Comparison of ENCODE assay signal across 1 cellular context in the genomic region with DNA sequence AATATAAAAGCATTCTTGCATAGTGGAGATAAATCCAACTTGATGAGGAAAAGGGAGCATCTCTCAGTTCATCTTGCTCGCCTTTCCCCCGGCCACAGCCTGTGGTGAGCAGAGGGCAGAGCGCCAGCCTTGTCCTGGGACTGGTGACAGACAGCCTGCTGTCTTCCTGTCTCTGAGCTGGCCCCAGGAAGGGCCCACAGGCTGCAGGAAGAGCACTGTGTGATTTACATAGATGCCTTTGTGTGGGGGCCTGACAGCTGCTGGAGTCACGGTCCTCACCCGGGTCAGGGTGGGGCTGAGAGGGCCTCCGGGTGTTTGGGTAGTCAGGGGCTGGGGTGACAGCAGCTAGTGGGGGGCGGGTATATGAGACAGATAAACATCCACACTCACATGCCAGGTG.
TF ChIP-seq lines count a peak whose summit lies in the region.

No MANE protein-coding gene starts in this region.

TF ChIP-seq in HepG2, 621 proteins besides CTCF, POLR2A, EP300 and RAD21 (continues in another document):
- TF ChIP-seq, protein P1, sequence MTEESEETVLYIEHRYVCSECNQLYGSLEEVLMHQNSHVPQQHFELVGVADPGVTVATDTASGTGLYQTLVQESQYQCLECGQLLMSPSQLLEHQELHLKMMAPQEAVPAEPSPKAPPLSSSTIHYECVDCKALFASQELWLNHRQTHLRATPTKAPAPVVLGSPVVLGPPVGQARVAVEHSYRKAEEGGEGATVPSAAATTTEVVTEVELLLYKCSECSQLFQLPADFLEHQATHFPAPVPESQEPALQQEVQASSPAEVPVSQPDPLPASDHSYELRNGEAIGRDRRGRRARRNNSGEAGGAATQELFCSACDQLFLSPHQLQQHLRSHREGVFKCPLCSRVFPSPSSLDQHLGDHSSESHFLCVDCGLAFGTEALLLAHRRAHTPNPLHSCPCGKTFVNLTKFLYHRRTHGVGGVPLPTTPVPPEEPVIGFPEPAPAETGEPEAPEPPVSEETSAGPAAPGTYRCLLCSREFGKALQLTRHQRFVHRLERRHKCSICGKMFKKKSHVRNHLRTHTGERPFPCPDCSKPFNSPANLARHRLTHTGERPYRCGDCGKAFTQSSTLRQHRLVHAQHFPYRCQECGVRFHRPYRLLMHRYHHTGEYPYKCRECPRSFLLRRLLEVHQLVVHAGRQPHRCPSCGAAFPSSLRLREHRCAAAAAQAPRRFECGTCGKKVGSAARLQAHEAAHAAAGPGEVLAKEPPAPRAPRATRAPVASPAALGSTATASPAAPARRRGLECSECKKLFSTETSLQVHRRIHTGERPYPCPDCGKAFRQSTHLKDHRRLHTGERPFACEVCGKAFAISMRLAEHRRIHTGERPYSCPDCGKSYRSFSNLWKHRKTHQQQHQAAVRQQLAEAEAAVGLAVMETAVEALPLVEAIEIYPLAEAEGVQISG (CRISPR knock-in tag; IDR thresholded peaks at IDR 0.05) = no peak
- TF ChIP-seq ZBTB1 (CRISPR knock-in tag; IDR thresholded peaks at IDR 0.05; ENCODE audit: borderline replicate concordance) (no peak), ZBTB33 (CRISPR knock-in tag; IDR thresholded peaks at IDR 0.05) (no peak), ERF (CRISPR knock-in tag; IDR thresholded peaks at IDR 0.05) (no peak), KLF16 (CRISPR knock-in tag; IDR thresholded peaks at IDR 0.05) (no peak), ZNF17 (CRISPR knock-in tag; IDR thresholded peaks at IDR 0.05) (no peak), ZNF317 (CRISPR knock-in tag; IDR thresholded peaks at IDR 0.05) (no peak), HMGXB4 (CRISPR knock-in tag; IDR thresholded peaks at IDR 0.05; ENCODE audit: borderline replicate concordance in 1 of 2, low read depth in 1 of 2) (peak in 1 of 2 experiments; percentile 25; a peak in 1 of 4 replicates), ZNF556 (CRISPR knock-in tag; IDR thresholded peaks at IDR 0.05; ENCODE audit: borderline replicate concordance) (0 out of 2 replicates have a peak, but pooled peaks have one; percentile 28), NR2C2 (CRISPR knock-in tag; IDR thresholded peaks at IDR 0.05; ENCODE audit: borderline replicate concordance) (no peak), MXD4 (CRISPR knock-in tag; IDR thresholded peaks at IDR 0.05) (no peak), ZNF547 (CRISPR knock-in tag; IDR thresholded peaks at IDR 0.05) (no peak), FOXK1 (CRISPR knock-in tag; IDR thresholded peaks at IDR 0.05; ENCODE audit: borderline replicate concordance, low read depth) (no peak), TBX2 (CRISPR knock-in tag; IDR thresholded peaks at IDR 0.05; ENCODE audit: borderline replicate concordance) (peak; percentile 72; the same call in 1 of the 2 replicates), REPIN1 (CRISPR knock-in tag; IDR thresholded peaks at IDR 0.05; ENCODE audit: borderline replicate concordance, low read depth) (no peak), CHD4 (IDR thresholded peaks at IDR 0.05; ENCODE audit: borderline replicate concordance, low read length) (no peak), CEBPG (CRISPR knock-in tag; IDR thresholded peaks at IDR 0.05) (no peak), SALL1 (CRISPR knock-in tag; IDR thresholded peaks at IDR 0.05) (peak; percentile 40; the same call in 1 of the 2 replicates), NCOA2 (CRISPR knock-in tag; IDR thresholded peaks at IDR 0.05) (0 out of 2 replicates have a peak, but pooled peaks have one; percentile 12), MXD3 (CRISPR knock-in tag; IDR thresholded peaks at IDR 0.05) (no peak), FOXM1 (CRISPR knock-in tag; IDR thresholded peaks at IDR 0.05) (no peak), SOX13 (IDR thresholded peaks at IDR 0.05) (no peak), SOX13 (CRISPR knock-in tag; conservative IDR thresholded peaks at IDR 0.05 in 1 of 2, IDR thresholded peaks at IDR 0.05 in 1 of 2) (peak in 1 of 2 experiments; percentile 54; a peak in 1 of 4 replicates), CC2D1A (CRISPR knock-in tag; IDR thresholded peaks at IDR 0.05) (no peak), MZF1 (CRISPR knock-in tag; IDR thresholded peaks at IDR 0.05; ENCODE audit: borderline replicate concordance) (no peak), ZFP82 (CRISPR knock-in tag; IDR thresholded peaks at IDR 0.05; ENCODE audit: borderline replicate concordance) (no peak), ZNF331 (CRISPR knock-in tag; IDR thresholded peaks at IDR 0.05) (no peak), YEATS4 (CRISPR knock-in tag; IDR thresholded peaks at IDR 0.05; ENCODE audit: borderline replicate concordance) (no peak), TARDBP (CRISPR knock-in tag; IDR thresholded peaks at IDR 0.05) (no peak), SMYD3 (CRISPR knock-in tag; IDR thresholded peaks at IDR 0.05) (no peak), THAP11 (CRISPR knock-in tag; IDR thresholded peaks at IDR 0.05) (0 out of 2 replicates have a peak, but pooled peaks have one; percentile 8), LCORL (IDR thresholded peaks at IDR 0.05) (no peak), LCORL (CRISPR knock-in tag; IDR thresholded peaks at IDR 0.05) (no peak), SOX6 (IDR thresholded peaks at IDR 0.05) (no peak), SOX6 (CRISPR knock-in tag; IDR thresholded peaks at IDR 0.05) (peak; percentile 51), ZNF143 (CRISPR knock-in tag; IDR thresholded peaks at IDR 0.05) (no peak), TOPORS (CRISPR knock-in tag; IDR thresholded peaks at IDR 0.05) (no peak), ZNF768 (CRISPR knock-in tag; IDR thresholded peaks at IDR 0.05) (peak; percentile 93), RBM39 (IDR thresholded peaks at IDR 0.05; ENCODE audit: low read depth, low read length, poor library complexity, severe bottlenecking) (no peak), TCF7L2 (IDR thresholded peaks at IDR 0.05; ENCODE audit: low read depth, low read length) (no peak), ZFP62 (CRISPR knock-in tag; IDR thresholded peaks at IDR 0.05) (no peak)
- TF ChIP-seq, protein P2, sequence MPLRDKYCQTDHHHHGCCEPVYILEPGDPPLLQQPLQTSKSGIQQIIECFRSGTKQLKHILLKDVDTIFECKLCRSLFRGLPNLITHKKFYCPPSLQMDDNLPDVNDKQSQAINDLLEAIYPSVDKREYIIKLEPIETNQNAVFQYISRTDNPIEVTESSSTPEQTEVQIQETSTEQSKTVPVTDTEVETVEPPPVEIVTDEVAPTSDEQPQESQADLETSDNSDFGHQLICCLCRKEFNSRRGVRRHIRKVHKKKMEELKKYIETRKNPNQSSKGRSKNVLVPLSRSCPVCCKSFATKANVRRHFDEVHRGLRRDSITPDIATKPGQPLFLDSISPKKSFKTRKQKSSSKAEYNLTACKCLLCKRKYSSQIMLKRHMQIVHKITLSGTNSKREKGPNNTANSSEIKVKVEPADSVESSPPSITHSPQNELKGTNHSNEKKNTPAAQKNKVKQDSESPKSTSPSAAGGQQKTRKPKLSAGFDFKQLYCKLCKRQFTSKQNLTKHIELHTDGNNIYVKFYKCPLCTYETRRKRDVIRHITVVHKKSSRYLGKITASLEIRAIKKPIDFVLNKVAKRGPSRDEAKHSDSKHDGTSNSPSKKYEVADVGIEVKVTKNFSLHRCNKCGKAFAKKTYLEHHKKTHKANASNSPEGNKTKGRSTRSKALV (CRISPR knock-in tag; IDR thresholded peaks at IDR 0.05) = no peak
- TF ChIP-seq, protein P3, sequence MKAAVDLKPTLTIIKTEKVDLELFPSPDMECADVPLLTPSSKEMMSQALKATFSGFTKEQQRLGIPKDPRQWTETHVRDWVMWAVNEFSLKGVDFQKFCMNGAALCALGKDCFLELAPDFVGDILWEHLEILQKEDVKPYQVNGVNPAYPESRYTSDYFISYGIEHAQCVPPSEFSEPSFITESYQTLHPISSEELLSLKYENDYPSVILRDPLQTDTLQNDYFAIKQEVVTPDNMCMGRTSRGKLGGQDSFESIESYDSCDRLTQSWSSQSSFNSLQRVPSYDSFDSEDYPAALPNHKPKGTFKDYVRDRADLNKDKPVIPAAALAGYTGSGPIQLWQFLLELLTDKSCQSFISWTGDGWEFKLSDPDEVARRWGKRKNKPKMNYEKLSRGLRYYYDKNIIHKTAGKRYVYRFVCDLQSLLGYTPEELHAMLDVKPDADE (CRISPR knock-in tag; IDR thresholded peaks at IDR 0.05) = no peak
- TF ChIP-seq, protein P4, sequence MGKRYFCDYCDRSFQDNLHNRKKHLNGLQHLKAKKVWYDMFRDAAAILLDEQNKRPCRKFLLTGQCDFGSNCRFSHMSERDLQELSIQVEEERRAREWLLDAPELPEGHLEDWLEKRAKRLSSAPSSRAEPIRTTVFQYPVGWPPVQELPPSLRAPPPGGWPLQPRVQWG (CRISPR knock-in tag; IDR thresholded peaks at IDR 0.05; ENCODE audit: borderline replicate concordance, low read depth) = no peak
- TF ChIP-seq, protein P5, sequence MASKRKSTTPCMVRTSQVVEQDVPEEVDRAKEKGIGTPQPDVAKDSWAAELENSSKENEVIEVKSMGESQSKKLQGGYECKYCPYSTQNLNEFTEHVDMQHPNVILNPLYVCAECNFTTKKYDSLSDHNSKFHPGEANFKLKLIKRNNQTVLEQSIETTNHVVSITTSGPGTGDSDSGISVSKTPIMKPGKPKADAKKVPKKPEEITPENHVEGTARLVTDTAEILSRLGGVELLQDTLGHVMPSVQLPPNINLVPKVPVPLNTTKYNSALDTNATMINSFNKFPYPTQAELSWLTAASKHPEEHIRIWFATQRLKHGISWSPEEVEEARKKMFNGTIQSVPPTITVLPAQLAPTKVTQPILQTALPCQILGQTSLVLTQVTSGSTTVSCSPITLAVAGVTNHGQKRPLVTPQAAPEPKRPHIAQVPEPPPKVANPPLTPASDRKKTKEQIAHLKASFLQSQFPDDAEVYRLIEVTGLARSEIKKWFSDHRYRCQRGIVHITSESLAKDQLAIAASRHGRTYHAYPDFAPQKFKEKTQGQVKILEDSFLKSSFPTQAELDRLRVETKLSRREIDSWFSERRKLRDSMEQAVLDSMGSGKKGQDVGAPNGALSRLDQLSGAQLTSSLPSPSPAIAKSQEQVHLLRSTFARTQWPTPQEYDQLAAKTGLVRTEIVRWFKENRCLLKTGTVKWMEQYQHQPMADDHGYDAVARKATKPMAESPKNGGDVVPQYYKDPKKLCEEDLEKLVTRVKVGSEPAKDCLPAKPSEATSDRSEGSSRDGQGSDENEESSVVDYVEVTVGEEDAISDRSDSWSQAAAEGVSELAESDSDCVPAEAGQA (IDR thresholded peaks at IDR 0.05; ENCODE audit: low read depth) = no peak
- TF ChIP-seq, protein P5 (CRISPR knock-in tag; IDR thresholded peaks at IDR 0.05; ENCODE audit: borderline replicate concordance) = no peak
- TF ChIP-seq, protein P6, sequence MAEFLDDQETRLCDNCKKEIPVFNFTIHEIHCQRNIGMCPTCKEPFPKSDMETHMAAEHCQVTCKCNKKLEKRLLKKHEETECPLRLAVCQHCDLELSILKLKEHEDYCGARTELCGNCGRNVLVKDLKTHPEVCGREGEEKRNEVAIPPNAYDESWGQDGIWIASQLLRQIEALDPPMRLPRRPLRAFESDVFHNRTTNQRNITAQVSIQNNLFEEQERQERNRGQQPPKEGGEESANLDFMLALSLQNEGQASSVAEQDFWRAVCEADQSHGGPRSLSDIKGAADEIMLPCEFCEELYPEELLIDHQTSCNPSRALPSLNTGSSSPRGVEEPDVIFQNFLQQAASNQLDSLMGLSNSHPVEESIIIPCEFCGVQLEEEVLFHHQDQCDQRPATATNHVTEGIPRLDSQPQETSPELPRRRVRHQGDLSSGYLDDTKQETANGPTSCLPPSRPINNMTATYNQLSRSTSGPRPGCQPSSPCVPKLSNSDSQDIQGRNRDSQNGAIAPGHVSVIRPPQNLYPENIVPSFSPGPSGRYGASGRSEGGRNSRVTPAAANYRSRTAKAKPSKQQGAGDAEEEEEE (CRISPR knock-in tag; IDR thresholded peaks at IDR 0.05; ENCODE audit: borderline replicate concordance) = no peak
